In the genomic region with DNA sequence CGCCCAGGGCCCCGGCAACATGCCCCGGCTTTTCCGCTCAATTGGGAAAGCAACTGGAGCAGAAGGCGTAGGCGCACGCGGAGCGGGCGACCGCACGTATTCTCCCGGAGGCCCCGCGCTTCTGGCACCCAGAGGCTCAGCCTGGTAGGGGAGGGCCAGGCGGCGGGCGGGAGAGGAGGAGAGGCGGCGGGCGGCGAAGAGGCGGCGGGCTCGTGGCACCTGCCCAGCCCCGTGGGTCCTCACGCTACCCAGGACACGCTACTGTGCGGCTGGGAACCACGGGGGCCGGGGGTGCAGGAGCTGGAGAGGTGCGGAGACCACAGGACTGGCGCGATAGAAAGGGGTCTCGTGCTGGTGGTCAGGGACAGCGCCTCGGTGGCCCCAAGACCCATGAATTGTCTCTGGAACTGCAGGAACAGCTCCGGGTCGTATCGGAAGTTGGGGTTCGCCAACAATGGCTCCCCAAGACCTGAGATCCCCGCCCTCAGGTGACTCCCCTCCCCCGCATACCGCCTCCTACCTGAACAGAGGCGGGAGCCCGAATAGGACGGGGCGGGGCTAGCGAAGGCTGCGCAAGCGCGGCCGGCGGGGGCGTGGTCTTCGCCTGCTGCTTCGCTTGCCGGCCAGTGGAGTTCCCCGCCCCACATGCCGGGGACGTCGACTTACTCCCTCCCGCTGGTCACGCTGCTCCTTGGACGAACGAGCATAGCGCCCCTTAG, we compare ENCODE assay signal across 8 cellular contexts. TPM values are rescaled to one million over a fixed set of nuclear protein-coding genes. Genes with fewer than 3 reads are reported as not detected.
DNase-seq lines count a peak whose midpoint lies in the region; ATAC-seq and TF ChIP-seq lines count a peak whose summit lies in the region.

A gene (minus strand): TSS at position 549 of the 719 bp plus-strand sequence.

- H3K36me3 ChIP-seq in OCI-LY3 (replicated peaks; ENCODE audit: low read depth, low read length) = peaks cover 26% of the 10 kb centered on the region

- peaks cover 19% of the 10 kb centered on the region for H3K4me1 ChIP-seq in OCI-LY3 (ENCODE audit: low read length)

- H3K9ac ChIP-seq in OCI-LY3 (ENCODE audit: low read length) = peak within 1 kb of the TSS; percentile 91

- H3K27me3 ChIP-seq in OCI-LY3 (ENCODE audit: low read depth, low read length) = no peaks in the 10 kb centered on the region

- peak within 1 kb of the TSS; percentile 79 for H3K4me3 Mint-ChIP-seq in endothelial cell (ENCODE audit: unreplicated experiment)
- H3K4me3 Mint-ChIP-seq in mesothelial cell of epicardium = peak within 1 kb of the TSS; percentile 68

- H3K4me2 ChIP-seq in OCI-LY3 (ENCODE audit: low read length) = peak within 1 kb of the TSS; percentile 88

- H4K20me1 ChIP-seq in OCI-LY3 (ENCODE audit: insufficient read depth, low read length) = no peaks in the 10 kb centered on the region

- no peaks in the 10 kb centered on the region for H3K9me3 ChIP-seq in OCI-LY3 (ENCODE audit: insufficient read depth, low read length)

- H3K27me3 Mint-ChIP-seq in endothelial cell (ENCODE audit: unreplicated experiment) (peaks cover 3% of the 10 kb centered on the region), mesothelial cell of epicardium (ENCODE audit: low read depth) (no peaks in the 10 kb centered on the region)

- peaks cover 3% of the 10 kb centered on the region for H3K36me3 Mint-ChIP-seq in endothelial cell (ENCODE audit: low read depth, unreplicated experiment)
- peaks cover 5% of the 10 kb centered on the region for H3K36me3 Mint-ChIP-seq in mesothelial cell of epicardium

- H3K4me1 Mint-ChIP-seq in endothelial cell (ENCODE audit: unreplicated experiment) = peaks cover 13% of the 10 kb centered on the region
- peaks cover 14% of the 10 kb centered on the region for H3K4me1 Mint-ChIP-seq in mesothelial cell of epicardium

- DNase-seq in D341Med (ENCODE audit: low spot score) = peak; percentile 97
- peak; percentile 91 for DNase-seq in HuH-7 (ENCODE audit: low spot score)
- DNase-seq in activated CD8-positive, alpha-beta memory T cell treated with anti-CD3 and anti-CD28 coated beads, Interleukin-2, amount 50 U/mL, for 48 hours = peak; percentile 100
- DNase-seq in endothelial cell (ENCODE audit: low spot score) = peak; percentile 97
- peak; percentile 95 to 98 for DNase-seq in mesothelial cell of epicardium (ENCODE audit: low spot score in 2 of 2, unreplicated experiment in 2 of 2)
- DNase-seq in stimulated activated CD8-positive, alpha-beta memory T cell treated with anti-CD3 and anti-CD28 coated beads, Interleukin-15, amount 100 ng/mL, for 48 hours (ENCODE audit: low read depth in 2 of 2) = peak; percentile 98 to 99

- peak within 1 kb of the TSS; percentile 53 for H3K27ac ChIP-seq in OCI-LY3 (ENCODE audit: low read length)

- H3K4me3 ChIP-seq in OCI-LY3 (ENCODE audit: low read length) = peak within 1 kb of the TSS; percentile 88

- peak within 1 kb of the TSS; percentile 25 for H3K27ac Mint-ChIP-seq in endothelial cell (ENCODE audit: unreplicated experiment)
- peak within 1 kb of the TSS; percentile 25 for H3K27ac Mint-ChIP-seq in mesothelial cell of epicardium

- H3K79me2 ChIP-seq in OCI-LY3 (ENCODE audit: low read length) = peaks cover 28% of the 10 kb centered on the region

- H3K9me3 Mint-ChIP-seq in endothelial cell (ENCODE audit: unreplicated experiment) = no peaks in the 10 kb centered on the region
- no peaks in the 10 kb centered on the region for H3K9me3 Mint-ChIP-seq in mesothelial cell of epicardium

- ATAC-seq in GM21515 (IDR thresholded peaks at IDR 0.05; ENCODE audit: unreplicated experiment) = peak; percentile 75

- peak within 1 kb of the TSS; percentile 79 for H2AFZ ChIP-seq in OCI-LY3 (ENCODE audit: low read depth, low read length)

- TF ChIP-seq CTCF in OCI-LY3 (IDR thresholded peaks at IDR 0.05; ENCODE audit: low read depth, low read length) = no peak
- peak; percentile 92 for TF ChIP-seq CTCF in endothelial cell (IDR thresholded peaks at IDR 0.05; ENCODE audit: unreplicated experiment)
- peak; percentile 75 for TF ChIP-seq CTCF in mesothelial cell of epicardium (IDR thresholded peaks at IDR 0.05; ENCODE audit: unreplicated experiment)

RNA-seq across cellular contexts. Expression of the gene that starts here (rescaled TPM):
- total RNA-seq in endothelial cell (ENCODE audit: unreplicated experiment) (21.9 TPM), mesothelial cell of epicardium (29.6 to 35.3 TPM (median 33.2 TPM) in 3 replicates)

Comparison
In these comparisons a context has a peak if more than half of its experiments do, and no peak if none do; other contexts are left out.
1. Peak in every context shown above with its lines: DNase-seq, ATAC-seq, H3K4me3 ChIP-seq and H3K27ac ChIP-seq.